ENCODE assay signal across 1 cellular context in genomic region chr22:29032584-29032983, GRCh38.
TF ChIP-seq lines count a peak whose summit lies in the region.

No MANE protein-coding gene starts in this region.

TF ChIP-seq in GM23338, 12 proteins besides CTCF, POLR2A, EP300 and RAD21 (continued from another document):
- TF ChIP-seq ZNF462 (CRISPR knock-in tag; IDR thresholded peaks at IDR 0.05) = no peak
- no peak for TF ChIP-seq JUNB (IDR thresholded peaks at IDR 0.05; ENCODE audit: unreplicated experiment)
- no peak for TF ChIP-seq ZNF114 (CRISPR knock-in tag; IDR thresholded peaks at IDR 0.05)
- no peak for TF ChIP-seq EZH2 (IDR thresholded peaks at IDR 0.05; ENCODE audit: low read depth, unreplicated experiment)
- no peak for TF ChIP-seq POLR2AphosphoS5 (IDR thresholded peaks at IDR 0.05; ENCODE audit: low read depth)
- no peak for TF ChIP-seq ETS1 (IDR thresholded peaks at IDR 0.05)
- TF ChIP-seq STAT1 (IDR thresholded peaks at IDR 0.05; ENCODE audit: unreplicated experiment) = no peak
- no peak for TF ChIP-seq EZH2phosphoT487 (IDR thresholded peaks at IDR 0.05; ENCODE audit: unreplicated experiment)
